In genomic region chr16:787261-787966, GRCh38 we compare ENCODE assay signal across 8 cellular contexts. TPM values are rescaled to one million over a fixed set of nuclear protein-coding genes. Genes with fewer than 3 reads are reported as not detected.
DNase-seq lines count a peak whose midpoint lies in the region; ATAC-seq and TF ChIP-seq lines count a peak whose summit lies in the region.

No MANE protein-coding gene starts in this region.

- peak overlapping the region in 3 of 6 donors; percentile 44 to 56 (median 51) for H3K27ac Mint-ChIP-seq in naive B cell

- no TSS peak for BruUV-seq in mammary epithelial cell (replicated peaks; lab: Mats Ljungman, UMichigan)

- H3K4me2 ChIP-seq in mammary epithelial cell (ENCODE audit: insufficient read depth, low read depth, low read length) = peak overlapping the region; percentile 99

- peak overlapping the region; percentile 79 to 91 (median 86) for H3K4me3 Mint-ChIP-seq in naive B cell

- H3K27me3 ChIP-seq in BJ (ENCODE audit: control insufficient read depth, insufficient read depth, low read length) (no peaks in the 10 kb centered on the region), mammary epithelial cell (ENCODE audit: insufficient read depth, low read length) (no peaks in the 10 kb centered on the region)

- peaks cover 5 to 11% (median 7%) of the 10 kb centered on the region in 3 donors for H3K4me1 Mint-ChIP-seq in naive B cell

- no peak for ATAC-seq in naive B cell (ENCODE audit: low read depth in 2 of 2)

- peaks cover 11% of the 10 kb centered on the region for H3K36me3 ChIP-seq in BJ (ENCODE audit: control insufficient read depth, insufficient read depth, low read length)
- peaks cover 1% of the 10 kb centered on the region for H3K36me3 ChIP-seq in mammary epithelial cell (ENCODE audit: insufficient read depth, low read length)

- dilution Hi-C loops in mammary epithelial cell (cut with HindIII; ENCODE audit: low sequenced_read_pairs) = loop anchor here (5.0 to 10.0 kb wide), 4 partner anchors 47 to 327 kb away; no protein-coding TSS in a partner anchor

- H4K20me1 ChIP-seq in mammary epithelial cell (ENCODE audit: insufficient read depth, low read length) = no peaks in the 10 kb centered on the region

- peak overlapping the region; percentile 75 for H2AFZ ChIP-seq in mammary epithelial cell (ENCODE audit: low read depth, low read length)

- peaks cover 34% of the 10 kb centered on the region for H3K4me1 ChIP-seq in mammary epithelial cell (ENCODE audit: insufficient read depth, low read length)

- no peak for DNase-seq in BJ (ENCODE audit: low read depth)
- DNase-seq in HT-29 (ENCODE audit: low spot score) = peak; percentile 16
- DNase-seq in mammary epithelial cell = no peak
- DNase-seq in naive B cell = no peak
- DNase-seq in HUDEP-2 (lab: John Stamatoyannopoulos, UW; ENCODE audit: unreplicated experiment in 76 of 76) = no peak
- no peak for DNase-seq in NCI-H524 treated with DMSO at 0.1 percent for 48 hours (lab: John Stamatoyannopoulos, UW)
- no peak for DNase-seq in NCI-H1436 (lab: John Stamatoyannopoulos, UW)
- DNase-seq in MV-4-11 (lab: John Stamatoyannopoulos, UW) = no peak

- in situ Hi-C loops in mammary epithelial cell (cut with MboI; ENCODE audit: low sequenced_read_pairs in 2 of 2) = loop anchor here in 1 of 2 donors (5.0 kb wide), 2 partner anchors 40 to 75 kb away; no protein-coding TSS in a partner anchor

- peaks cover 0 to 8% of the 10 kb centered on the region in 2 donors for H3K36me3 Mint-ChIP-seq in naive B cell

- no peaks in the 10 kb centered on the region for H3K27me3 Mint-ChIP-seq in naive B cell

- H3K9me3 Mint-ChIP-seq in naive B cell = no peaks in the 10 kb centered on the region

- peak overlapping the region; percentile 73 for H3K9ac ChIP-seq in mammary epithelial cell (ENCODE audit: insufficient read depth, low read length)

- peak overlapping the region; percentile 96 for H3K4me3 ChIP-seq in BJ (ENCODE audit: low read depth, low read length)
- H3K4me3 ChIP-seq in mammary epithelial cell (replicated peaks in 1 of 3; ENCODE audit: insufficient read depth in 1 of 3, low read depth in 2 of 3, low read length in 3 of 3) = peak overlapping the region; percentile 87 to 98 (median 94)

- peaks cover 43% of the 10 kb centered on the region for H3K79me2 ChIP-seq in mammary epithelial cell (ENCODE audit: insufficient read depth, low read length)

- POLR2A ChIA-PET in BJ (lab: Charles Lee) = no interaction called here

- CTCF ChIA-PET in BJ (lab: Yijun Ruan, JAX) = interaction anchor here (0.9 to 7.8 kb wide), 6 partner anchors 11 to 270 kb away, joined by 3 to 120 read pairs (median 10); partner anchors contain the start of gene METRN
- CTCF ChIA-PET in mammary epithelial cell (lab: Charles Lee; ENCODE audit: low non-redundant PET) = interaction anchor here (0.6 to 0.7 kb wide), 2 partner anchors 59 to 75 kb away, joined by 7 to 14 read pairs; no protein-coding TSS in a partner anchor

- H3K27ac ChIP-seq in mammary epithelial cell (ENCODE audit: insufficient read depth, low read depth, low read length) = peak overlapping the region; percentile 16

- 88% methylated on average over 13 of the region's 48 CpGs for WGBS in mammary epithelial cell (ENCODE audit: low coverage, missing lambda C conversion rate)

- no peaks in the 10 kb centered on the region for H3K9me3 ChIP-seq in mammary epithelial cell (replicated peaks; ENCODE audit: insufficient read depth, low read length)

- intact Hi-C loops in mammary epithelial cell (cut with micrococcal nuclease) = no loop called here

- no peak for TF ChIP-seq CTCF in BJ (IDR thresholded peaks at IDR 0.05; ENCODE audit: insufficient read depth, low read depth, low read length)
- no peak for TF ChIP-seq CTCF in mammary epithelial cell (conservative IDR thresholded peaks at IDR 0.05 in 1 of 2, IDR thresholded peaks at IDR 0.05 in 1 of 2; ENCODE audit: extremely low read depth in 1 of 2, insufficient read depth in 1 of 2, low read depth in 1 of 2, low read length in 2 of 2)

RNA-seq across cellular contexts. Expression of gene RPUSD1, which starts 0.8 kb away (rescaled TPM):
- polyA plus RNA-seq in BJ (2011; rRNA removed) = 13.7 and 24.7 TPM in 2 replicates
- polyA minus RNA-seq in BJ (2011; rRNA and poly(A)+ RNA removed) = 7.0 and 12.0 TPM in 2 replicates
- 147 and 148 TPM in 2 replicates for total RNA-seq in HT-29 (2014; rRNA removed; shearing (Covaris generic))
- 10 to 100 TPM; 26.5 to 28.7 TPM for total RNA-seq in mammary epithelial cell
- polyA plus RNA-seq in mammary epithelial cell = 26.8 TPM
- 10.7 TPM for polyA minus RNA-seq in mammary epithelial cell
- 10 to 100 TPM; 24.5 to 43.9 (median 33.7) TPM for polyA plus RNA-seq in naive B cell (ENCODE audit: low read depth in 6 of 6)

RNA-seq across cellular contexts. Expression of gene CHTF18, which starts 1.0 kb away (rescaled TPM):
- 2.6 and 6.1 TPM in 2 replicates for polyA plus RNA-seq in BJ (2011; rRNA removed)
- polyA minus RNA-seq in BJ (2011; rRNA and poly(A)+ RNA removed) = 1.2 and 2.5 TPM in 2 replicates
- 121 and 145 TPM in 2 replicates for total RNA-seq in HT-29 (2014; rRNA removed; shearing (Covaris generic))
- total RNA-seq in mammary epithelial cell = 10 to 100 TPM in 1 of 2 donors, 1 to 10 TPM in 1; 7.7 to 54.5 TPM
- polyA plus RNA-seq in mammary epithelial cell = 20.2 TPM
- polyA minus RNA-seq in mammary epithelial cell = 2.0 TPM
- polyA plus RNA-seq in naive B cell (ENCODE audit: low read depth in 6 of 6) = 1 to 10 TPM; 3.4 to 8.4 (median 4.6) TPM

RNA-seq across cellular contexts. Expression of gene GNG13, which starts 13.1 kb away (rescaled TPM):
- not detected in 2 replicates for polyA plus RNA-seq in BJ (2011; rRNA removed)
- not detected in 2 replicates for polyA minus RNA-seq in BJ (2011; rRNA and poly(A)+ RNA removed)
- not detected in 2 replicates for total RNA-seq in HT-29 (2014; rRNA removed; shearing (Covaris generic))
- total RNA-seq in mammary epithelial cell = not detected
- not detected for polyA plus RNA-seq in mammary epithelial cell
- not detected for polyA minus RNA-seq in mammary epithelial cell
- not detected for polyA plus RNA-seq in naive B cell (ENCODE audit: low read depth in 6 of 6)

RNA-seq across cellular contexts. Expression of gene MSLN, which starts 26.9 kb away (rescaled TPM):
- 0.25 and 0.67 TPM in 2 replicates for polyA plus RNA-seq in BJ (2011; rRNA removed)
- not detected in 2 replicates for polyA minus RNA-seq in BJ (2011; rRNA and poly(A)+ RNA removed)
- 3.9 and 8.3 TPM in 2 replicates for total RNA-seq in HT-29 (2014; rRNA removed; shearing (Covaris generic))
- total RNA-seq in mammary epithelial cell = 10 to 100 TPM in 1 of 2 donors, 1 to 10 TPM in 1; 1.4 to 17.8 TPM
- 0.88 TPM for polyA plus RNA-seq in mammary epithelial cell
- not detected for polyA minus RNA-seq in mammary epithelial cell
- polyA plus RNA-seq in naive B cell (ENCODE audit: low read depth in 6 of 6) = not detected

RNA-seq across cellular contexts. Expression of gene CIAO3, which starts 46.6 kb away (rescaled TPM):
- polyA plus RNA-seq in BJ (2011; rRNA removed) = 16.1 and 23.1 TPM in 2 replicates
- polyA minus RNA-seq in BJ (2011; rRNA and poly(A)+ RNA removed) = 22.7 and 25.4 TPM in 2 replicates
- 68.4 and 80.0 TPM in 2 replicates for total RNA-seq in HT-29 (2014; rRNA removed; shearing (Covaris generic))
- 10 to 100 TPM; 28.7 to 28.8 TPM for total RNA-seq in mammary epithelial cell
- polyA plus RNA-seq in mammary epithelial cell = 19.9 TPM
- 9.3 TPM for polyA minus RNA-seq in mammary epithelial cell
- 10 to 100 TPM; 14.1 to 29.6 (median 20.5) TPM for polyA plus RNA-seq in naive B cell (ENCODE audit: low read depth in 6 of 6)
